Comparison of ENCODE assay signal across 17 cellular contexts in the genomic region with DNA sequence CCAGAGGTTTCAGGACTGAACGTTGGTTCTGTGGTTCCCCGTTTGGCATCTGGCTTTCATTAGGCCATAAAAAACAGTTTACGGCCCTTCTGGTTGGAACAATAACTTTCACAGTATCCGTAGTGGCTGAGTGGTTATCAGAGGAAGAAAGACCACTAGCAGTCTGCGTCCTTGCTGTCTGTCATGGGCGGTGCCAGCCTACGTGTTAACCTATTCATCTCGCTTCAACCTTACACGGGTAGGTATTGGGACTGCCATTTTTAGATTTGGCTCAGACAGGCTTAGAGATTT. TPM values are rescaled to one million over a fixed set of nuclear protein-coding genes. Genes with fewer than 3 reads are reported as not detected.
A peak's percentile ranks its signal among the peaks of the same experiment; 100 is the strongest.
DNase-seq lines count a peak whose midpoint lies in the region; TF ChIP-seq lines count a peak whose summit lies in the region.
"Had no signal": no experiment of that assay in that cellular context is flagged by ENCODE, and none has a peak within 500 bp of the region (broad histone marks: within the 10 kb centered on the region; RNA-seq: fewer than 3 reads in every experiment).

No MANE protein-coding gene starts in this region.

- no peak overlapping the region for H3K4me3 Mint-ChIP-seq in chondrocyte (ENCODE audit: unreplicated experiment)
- H3K4me3 Mint-ChIP-seq: WTC11 had no signal

- no peak overlapping the region for H3K9ac ChIP-seq in mucosa of rectum (ENCODE audit: low read depth in 1 of 2, low read length in 2 of 2)

- H3K27ac ChIP-seq in mucosa of rectum (ENCODE audit: low read depth in 2 of 2, low read length in 2 of 2) (peak overlapping the region; percentile 90 to 94), stomach (peak overlapping the region in 1 of 5 donors; percentile 72)

- TF ChIP-seq EP300 in stomach (IDR thresholded peaks at IDR 0.05), result no peak

- H3K4me1 Mint-ChIP-seq in chondrocyte (ENCODE audit: low read depth), result peaks cover 62% of the 10 kb centered on the region

- intact Hi-C loops in stomach (cut with DNase I; ENCODE audit: low total_unique reads), result no loop called here

- 69 to 82% (median 76%) methylated on average over 9 of the region's 9 CpGs for WGBS in stomach, 5 donors

- H3K27ac Mint-ChIP-seq in chondrocyte (ENCODE audit: unreplicated experiment), result peak overlapping the region; percentile 32
- H3K27ac Mint-ChIP-seq: WTC11 had no signal

- H3K4me3 ChIP-seq in AG10803 (ENCODE audit: low read length) (no peak overlapping the region), mucosa of rectum (ENCODE audit: low read length in 2 of 2) (no peak overlapping the region), stomach (no peak overlapping the region)
- H3K4me3 ChIP-seq: heart right ventricle had no signal

- TF ChIP-seq POLR2A in stomach (IDR thresholded peaks at IDR 0.05), result no peak

- DNase-seq in AG10803 (ENCODE audit: low read depth) (peak; percentile 89), LoVo (ENCODE audit: low spot score) (peak; percentile 38), chondrocyte (ENCODE audit: low spot score) (no peak), stomach (no peak), NCI-H510A treated with DMSO at 0.1 percent for 48 hours (lab: John Stamatoyannopoulos, UW) (no peak)
- DNase-seq in activated CD4-positive, alpha-beta T cell treated with anti-CD3 and anti-CD28 coated beads, Interleukin-2, amount 50 U/mL, for 1 hour, result no peak
- no peak for DNase-seq in activated naive CD4-positive, alpha-beta T cell (lab: John Stamatoyannopoulos, UW)
- DNase-seq: activated CD8-positive, alpha-beta memory T cell treated with anti-CD3 and anti-CD28 coated beads for 24 hours; activated effector memory CD4-positive, alpha-beta T cell treated with anti-CD3 and anti-CD28 coated beads, Interleukin-2, amount 50 U/mL, for 16 hours; heart right ventricle; Karpas-422; NCI-H2029; NCI-H526 treated with DMSO at 0.1 percent for 48 hours; stimulated activated naive CD4-positive, alpha-beta T cell; SW 1271 had no signal

- no peaks in the 10 kb centered on the region for H3K9me3 ChIP-seq in mucosa of rectum (ENCODE audit: control insufficient read depth in 2 of 2, low read length in 2 of 2)
- H3K9me3 ChIP-seq in stomach, result no peaks in the 10 kb centered on the region
- H3K9me3 ChIP-seq: heart right ventricle had no signal

- H3K4me1 ChIP-seq in mucosa of rectum (ENCODE audit: control insufficient read depth in 2 of 2, insufficient read depth in 2 of 2, low read length in 2 of 2) (peaks cover 50 to 52% of the 10 kb centered on the region in 2 donors), stomach (peaks cover 39 to 61% (median 47%) of the 10 kb centered on the region in 4 donors)

- no peaks in the 10 kb centered on the region for H3K36me3 ChIP-seq in mucosa of rectum (ENCODE audit: control insufficient read depth in 2 of 2, insufficient read depth in 2 of 2, low read length in 2 of 2)
- H3K36me3 ChIP-seq in stomach, result no peaks in the 10 kb centered on the region
- H3K36me3 ChIP-seq: heart right ventricle had no signal

- H3K27me3 ChIP-seq in mucosa of rectum (ENCODE audit: control insufficient read depth in 2 of 2, insufficient read depth in 2 of 2, low read length in 2 of 2), result no peaks in the 10 kb centered on the region
- no peaks in the 10 kb centered on the region for H3K27me3 ChIP-seq in stomach
- H3K27me3 ChIP-seq: heart right ventricle had no signal

- H3K36me3 Mint-ChIP-seq in chondrocyte (ENCODE audit: low read depth), result no peaks in the 10 kb centered on the region
- H3K36me3 Mint-ChIP-seq: WTC11 had no signal

- H3K27me3 Mint-ChIP-seq in chondrocyte (ENCODE audit: low read depth), result no peaks in the 10 kb centered on the region

- TF ChIP-seq CTCF in AG10803 (conservative IDR thresholded peaks at IDR 0.05; ENCODE audit: low read length) (no peak), chondrocyte (IDR thresholded peaks at IDR 0.05) (no peak), stomach (IDR thresholded peaks at IDR 0.05) (no peak)

- H3K9me3 Mint-ChIP-seq in chondrocyte (ENCODE audit: low read depth), result no peaks in the 10 kb centered on the region
- H3K9me3 Mint-ChIP-seq: WTC11 had no signal

RNA-seq across cellular contexts. Expression of a gene that starts 42.6 kb away (rescaled TPM):
- total RNA-seq in chondrocyte (48.6 to 62.3 TPM (median 61.4 TPM) in 3 replicates), stomach (100 to 1,000 TPM in 1 of 5 donors, 10 to 100 TPM in 4; 31.6 to 113 (median 54.3) TPM)
- 10 to 100 TPM in 1 of 3 donors, 1 to 10 TPM in 2; 5.6 to 10.7 (median 7.7) TPM for polyA plus RNA-seq in stomach

Comparison
In these comparisons a context has a peak if more than half of its experiments do, and no peak if none do; other contexts are left out.
1. DNase-seq: peak in AG10803 (single experiment) and LoVo (single experiment); none in chondrocyte (single experiment), stomach (single experiment), NCI-H510A treated with DMSO at 0.1 percent for 48 hours (single experiment), activated CD4-positive, alpha-beta T cell treated with anti-CD3 and anti-CD28 coated beads, Interleukin-2, amount 50 U/mL, for 1 hour (single experiment) and activated naive CD4-positive, alpha-beta T cell (0 of 4).